In genomic region chr6:37824170-37824569, GRCh38 we compare ENCODE assay signal across 23 cellular contexts. TPM values are rescaled to one million over a fixed set of nuclear protein-coding genes. Genes with fewer than 3 reads are reported as not detected.
DNase-seq lines count a peak whose midpoint lies in the region; ATAC-seq, FAIRE-seq and TF ChIP-seq lines count a peak whose summit lies in the region.
"Had no signal": no experiment of that assay in that cellular context is flagged by ENCODE, and none has a peak within 500 bp of the region (broad histone marks: within the 10 kb centered on the region; RNA-seq: fewer than 3 reads in every experiment).

No MANE protein-coding gene starts in this region.

- H4K20me1 ChIP-seq in GM12878 (ENCODE audit: control insufficient read depth, insufficient read depth): no peaks in the 10 kb centered on the region

- SMC1A ChIA-PET in GM12878 (lab: Charles Lee; ENCODE audit: uncharacterized antibody, unreplicated experiment): interaction anchor here (0.7 to 1.7 kb wide), 5 partner anchors 8 to 100 kb away, joined by 3 to 4 read pairs (median 4); no protein-coding TSS in a partner anchor

- H3K27ac Mint-ChIP-seq in natural killer cell: peak overlapping the region; percentile 52 to 89
- H3K27ac Mint-ChIP-seq in natural killer cell treated with Interleukin-12 subunit alpha and Interleukin-12 subunit beta and Interleukin-15 and Interleukin-18, amount 100 ng/mL, for 72 hours: peak overlapping the region in 1 of 2 donors; percentile 37
- H3K27ac Mint-ChIP-seq: GM23338, H9 had no signal

- no peak for TF ChIP-seq EP300 in GM12878 (IDR thresholded peaks at IDR 0.05; ENCODE audit: borderline replicate concordance in 1 of 2, control insufficient read depth in 1 of 2, low read depth in 2 of 2, low read length in 2 of 2)

- DNase-seq in natural killer cell: no peak
- no peak for DNase-seq in natural killer cell treated with Interleukin-12 subunit alpha and Interleukin-12 subunit beta and Interleukin-15 and Interleukin-18, amount 100 ng/mL, for 72 hours (ENCODE audit: low spot score)
- no peak for DNase-seq in GM12878 (ENCODE audit: low read depth, low spot score)
- no peak for DNase-seq in kidney
- DNase-seq in NCI-H1048 (lab: John Stamatoyannopoulos, UW): no peak
- DNase-seq in RPMI8226: no peak
- DNase-seq in effector memory CD4-positive, alpha-beta T cell: no peak
- DNase-seq: CD4-positive, CD25-positive, alpha-beta regulatory T cell; DMS53; H9; KG1; NCI-H1092; NCI-H1417 treated with DMSO at 0.1 percent for 48 hours; NCI-H1694 treated with DMSO at 0.1 percent for 48 hours; NCI-H2081; NCI-H2171; NCI-H226; NCI-H510A; NCI-H69; SHP77 treated with DMSO at 0.1 percent for 48 hours; SK-N-SH had no signal

- no peak overlapping the region for H3K4me3 Mint-ChIP-seq in natural killer cell
- no peak overlapping the region for H3K4me3 Mint-ChIP-seq in natural killer cell treated with Interleukin-12 subunit alpha and Interleukin-12 subunit beta and Interleukin-15 and Interleukin-18, amount 100 ng/mL, for 72 hours
- H3K4me3 Mint-ChIP-seq: GM23338, H9 had no signal

- no peak for ATAC-seq in natural killer cell
- no peak for ATAC-seq in natural killer cell treated with Interleukin-12 subunit alpha and Interleukin-12 subunit beta and Interleukin-15 and Interleukin-18, amount 100 ng/mL, for 72 hours
- ATAC-seq in GM12878: no peak
- ATAC-seq: GM23338 had no signal

- no peak for TF ChIP-seq RAD21 in GM12878 (IDR thresholded peaks at IDR 0.05; ENCODE audit: insufficient read depth, low read depth, low read length)

- POLR2A ChIA-PET in GM12878 (lab: Charles Lee): interaction anchor here (0.8 kb wide), 1 partner anchor 57 kb away, joined by 6 read pairs; no protein-coding TSS in a partner anchor

- no peak overlapping the region; the same call in 1 of the 2 replicates for H3K9ac ChIP-seq in GM12878 (ENCODE audit: control insufficient read depth, insufficient read depth, low read length)
- no peak overlapping the region for H3K9ac ChIP-seq in kidney (ENCODE audit: low read length in 2 of 2)
- H3K9ac ChIP-seq: BLaER1, SK-N-SH had no signal

- CTCF ChIA-PET in GM12878 (lab: Yijun Ruan, JAX): interaction anchor here (1.4 to 2.3 kb wide), 3 partner anchors 35 to 119 kb away, joined by 3 to 10 read pairs (median 3); no protein-coding TSS in a partner anchor

- no peak for FAIRE-seq in GM12878 (lab: Jason Lieb, UNC)
- peak; percentile 8 for FAIRE-seq in kidney (lab: Jason Lieb, UNC)

- no peaks in the 10 kb centered on the region for H3K9me3 Mint-ChIP-seq in natural killer cell
- H3K9me3 Mint-ChIP-seq in natural killer cell treated with Interleukin-12 subunit alpha and Interleukin-12 subunit beta and Interleukin-15 and Interleukin-18, amount 100 ng/mL, for 72 hours: no peaks in the 10 kb centered on the region
- H3K9me3 Mint-ChIP-seq: CD4-positive, CD25-positive, alpha-beta regulatory T cell; GM23338; H9 had no signal

- BruUV-seq in GM12878 (replicated peaks; lab: Mats Ljungman, UMichigan): no TSS peak

- TF ChIP-seq CTCF in natural killer cell (IDR thresholded peaks at IDR 0.05) (no peak), GM12878 (IDR thresholded peaks at IDR 0.05 in 2 of 3, conservative IDR thresholded peaks at IDR 0.05 in 1 of 3; ENCODE audit: control insufficient read depth in 2 of 3, extremely low read depth in 1 of 3, insufficient read depth in 1 of 3, low read depth in 3 of 3, low read length in 3 of 3) (no peak), kidney (IDR thresholded peaks at IDR 0.05; ENCODE audit: borderline replicate concordance, extremely low read depth, insufficient read depth) (no peak)

- no peak overlapping the region for H2AFZ ChIP-seq in GM12878 (ENCODE audit: control insufficient read depth, low read depth, low read length)
- H2AFZ ChIP-seq: GM23338 had no signal

- intact Hi-C loops in natural killer cell (cut with micrococcal nuclease) (no loop called here), GM12878 (cut with micrococcal nuclease; ENCODE audit: unreplicated experiment) (loop anchor here (5.0 kb wide), 2 partner anchors 43 to 118 kb away; no protein-coding TSS in a partner anchor), kidney (cut with DNase I) (no loop called here)

- H3K79me2 ChIP-seq in GM12878 (ENCODE audit: control insufficient read depth, insufficient read depth, low read length): peaks cover 86% of the 10 kb centered on the region

- TF ChIP-seq POLR2A in GM12878 (IDR thresholded peaks at IDR 0.05; ENCODE audit: low read depth, low read length): no peak

- 0 out of 2 replicates have a peak overlapping the region, but pooled peaks have one; percentile 7 for H3K4me2 ChIP-seq in GM12878 (ENCODE audit: control insufficient read depth, insufficient read depth)
- H3K4me2 ChIP-seq: BLaER1, GM23338, SK-N-SH had no signal

- RAD21 ChIA-PET in GM12878 (lab: Charles Lee; ENCODE audit: unreplicated experiment): no interaction called here

- peaks cover 60 to 67% of the 10 kb centered on the region in 2 donors for H3K4me1 Mint-ChIP-seq in natural killer cell
- peaks cover 56 to 76% of the 10 kb centered on the region in 2 donors for H3K4me1 Mint-ChIP-seq in natural killer cell treated with Interleukin-12 subunit alpha and Interleukin-12 subunit beta and Interleukin-15 and Interleukin-18, amount 100 ng/mL, for 72 hours (ENCODE audit: low read depth in 2 of 2)

- H3K27me3 ChIP-seq in GM12878 (replicated peaks in 1 of 2; ENCODE audit: control insufficient read depth in 2 of 2, insufficient read depth in 2 of 2, low read length in 1 of 2): no peaks in the 10 kb centered on the region
- no peaks in the 10 kb centered on the region for H3K27me3 ChIP-seq in effector memory CD4-positive, alpha-beta T cell (replicated peaks; ENCODE audit: control insufficient read depth, insufficient read depth, low read length, poor library complexity, severe bottlenecking)
- H3K27me3 ChIP-seq: BLaER1 had no signal

- 82% methylated on average over 3 of the region's 3 CpGs for WGBS in GM12878 (ENCODE audit: insufficient coverage, insufficient replicate concordance, low lambda C conversion rate, missing lambda C conversion rate)

- H3K4me3 ChIP-seq in GM12878 (no peak overlapping the region), kidney (ENCODE audit: low read length in 2 of 2) (no peak overlapping the region)
- no peak overlapping the region for H3K4me3 ChIP-seq in effector memory CD4-positive, alpha-beta T cell (ENCODE audit: insufficient read depth, low read depth, low read length, poor library complexity, severe bottlenecking)
- H3K4me3 ChIP-seq: BLaER1, GM23338 had no signal

- in situ Hi-C loops in GM12878 (cut with MboI): no loop called here

- H3K36me3 ChIP-seq in GM12878 (ENCODE audit: control insufficient read depth in 2 of 2, insufficient read depth in 2 of 2, low read length in 1 of 2) (no peaks in the 10 kb centered on the region), kidney (ENCODE audit: control insufficient read depth in 1 of 2, insufficient read depth in 2 of 2, low read length in 2 of 2) (no peaks in the 10 kb centered on the region)
- no peaks in the 10 kb centered on the region for H3K36me3 ChIP-seq in effector memory CD4-positive, alpha-beta T cell (ENCODE audit: control insufficient read depth, insufficient read depth, low read length)

- H3K9me3 ChIP-seq in GM12878 (replicated peaks; ENCODE audit: control insufficient read depth, insufficient read depth, low read length) (no peaks in the 10 kb centered on the region), kidney (ENCODE audit: control insufficient read depth in 1 of 2, low read length in 2 of 2) (no peaks in the 10 kb centered on the region)
- H3K9me3 ChIP-seq in effector memory CD4-positive, alpha-beta T cell (ENCODE audit: control insufficient read depth, low read length): no peaks in the 10 kb centered on the region
- H3K9me3 ChIP-seq: BLaER1, SK-N-SH had no signal

- no peaks in the 10 kb centered on the region for H3K36me3 Mint-ChIP-seq in natural killer cell
- H3K36me3 Mint-ChIP-seq in natural killer cell treated with Interleukin-12 subunit alpha and Interleukin-12 subunit beta and Interleukin-15 and Interleukin-18, amount 100 ng/mL, for 72 hours: peaks cover 6% of the 10 kb centered on the region

- H3K4me1 ChIP-seq in GM12878 (ENCODE audit: control insufficient read depth, insufficient read depth, low read length) (no peaks in the 10 kb centered on the region), kidney (ENCODE audit: control insufficient read depth in 1 of 2, insufficient read depth in 1 of 2, low read depth in 1 of 2, low read length in 2 of 2) (peaks cover 23 to 31% of the 10 kb centered on the region in 2 donors)
- peaks cover 18% of the 10 kb centered on the region for H3K4me1 ChIP-seq in effector memory CD4-positive, alpha-beta T cell (ENCODE audit: control insufficient read depth, insufficient read depth, low read length, poor library complexity, severe bottlenecking)

- H3K27ac ChIP-seq in GM12878 (ENCODE audit: control insufficient read depth, insufficient read depth): no peak overlapping the region
- no peak overlapping the region for H3K27ac ChIP-seq in kidney (ENCODE audit: low read depth in 2 of 2, low read length in 2 of 2)
- H3K27ac ChIP-seq in effector memory CD4-positive, alpha-beta T cell (ENCODE audit: insufficient read depth, low read length, poor library complexity, severe bottlenecking): no peak overlapping the region
- H3K27ac ChIP-seq: BLaER1 had no signal

- H3K27me3 Mint-ChIP-seq in natural killer cell (ENCODE audit: low read depth in 2 of 2): no peaks in the 10 kb centered on the region
- no peaks in the 10 kb centered on the region for H3K27me3 Mint-ChIP-seq in natural killer cell treated with Interleukin-12 subunit alpha and Interleukin-12 subunit beta and Interleukin-15 and Interleukin-18, amount 100 ng/mL, for 72 hours

RNA-seq across cellular contexts. Expression of gene ZFAND3, which starts 4.6 kb away (rescaled TPM):
- total RNA-seq in natural killer cell: 10 to 100 TPM; 87.7 to 97.4 (median 90.1) TPM
- 100 to 1,000 TPM in 1 of 2 donors, 10 to 100 TPM in 1; 51.0 to 100 TPM for total RNA-seq in natural killer cell treated with Interleukin-12 subunit alpha and Interleukin-12 subunit beta and Interleukin-15 and Interleukin-18, amount 100 ng/mL, for 72 hours
- total RNA-seq in GM12878 (2013; cell fraction: nucleolus; rRNA removed): 26.2 and 26.9 TPM in 2 replicates
- 8.2 and 10.7 TPM in 2 replicates for total RNA-seq in GM12878 (2014; rRNA removed)
- 18.2 and 19.1 TPM in 2 replicates for total RNA-seq in GM12878 (2014; rRNA removed; fragmentation: Illumina TruSeq; extraction: Trizol)
- 34.4 and 38.0 TPM in 2 replicates for total RNA-seq in GM12878 (2021)
- 25.3 TPM for polyA plus RNA-seq in GM12878 (2011; ENCODE audit: low read depth)
- polyA plus RNA-seq in GM12878 (2011; rRNA removed): 16.0 and 17.0 TPM in 2 replicates
- 9.5 and 13.2 TPM in 2 replicates for polyA plus RNA-seq in GM12878 (2011; cell fraction: cytosol; rRNA removed)
- 7.8 and 10.9 TPM in 2 replicates for polyA plus RNA-seq in GM12878 (2011; cell fraction: nucleus; rRNA removed)
- 50.6 and 56.3 TPM in 2 replicates for polyA plus RNA-seq in GM12878 (2012)
- polyA plus RNA-seq in GM12878 (2014; fragmentation: Illumina TruSeq; extraction: Trizol): 29.1 and 34.3 TPM in 2 replicates
- polyA plus RNA-seq in GM12878 (2014; fragmentation: Nextera tagmentation; extraction: Ambion mirVana): 1 to 10 TPM in 1 of 2 experiments, under 1 TPM in 1; 0.90 to 1.8 TPM
- polyA plus RNA-seq in GM12878 (2014; rRNA removed): 16.9 and 17.2 TPM in 2 replicates
- polyA plus RNA-seq in GM12878 (2016; fragmentation: Nextera tagmentation; extraction: Ambion mirVana): 10 to 100 TPM in 1 of 2 experiments, 1 to 10 TPM in 1; 5.3 to 15.7 TPM
- 10.6 and 11.9 TPM in 2 replicates for polyA minus RNA-seq in GM12878 (2011; rRNA and poly(A)+ RNA removed)
- 13.6 and 16.2 TPM in 2 replicates for polyA minus RNA-seq in GM12878 (2011; cell fraction: cytosol; rRNA and poly(A)+ RNA removed)
- 10.0 and 25.9 TPM in 2 replicates for polyA minus RNA-seq in GM12878 (2011; cell fraction: nucleus; rRNA and poly(A)+ RNA removed)
- total RNA-seq in kidney: 104 TPM
- polyA plus RNA-seq in kidney (ENCODE audit: insufficient read depth, low read depth, low replicate concordance): 44.6 TPM
